ENCODE assay signal across 15 cellular contexts in genomic region chr17:65855245-65855644, GRCh38.
DNase-seq lines count a peak whose midpoint lies in the region; ATAC-seq and TF ChIP-seq lines count a peak whose summit lies in the region.
"Had no signal": no experiment of that assay in that cellular context is flagged by ENCODE, and none has a peak within 500 bp of the region (broad histone marks: within the 10 kb centered on the region; RNA-seq: fewer than 3 reads in every experiment).

No MANE protein-coding gene starts in this region.

- BruUV-seq in mammary epithelial cell (replicated peaks; lab: Mats Ljungman, UMichigan), result no TSS peak

- ATAC-seq in Right ventricle myocardium superior (ENCODE audit: poor library complexity) (no peak), HG02798 (IDR thresholded peaks at IDR 0.05; ENCODE audit: poor library complexity, unreplicated experiment) (no peak)
- ATAC-seq: activated CD8-positive, alpha-beta T cell treated with anti-CD3 and anti-CD28 coated beads, Interleukin-2, amount 10 ng/mL, durations not matched to agents 7 days and 5 days had no signal

- dilution Hi-C loops in mammary epithelial cell (cut with HindIII; ENCODE audit: low sequenced_read_pairs), result no loop called here

- peak overlapping the region; percentile 38 for H3K4me2 ChIP-seq in mammary epithelial cell (ENCODE audit: insufficient read depth, low read depth, low read length)

- H2AFZ ChIP-seq in mammary epithelial cell (ENCODE audit: low read depth, low read length), result peak overlapping the region; percentile 30

- H3K79me2 ChIP-seq in mammary epithelial cell (ENCODE audit: insufficient read depth, low read length), result no peaks in the 10 kb centered on the region

- no peak overlapping the region for H3K9ac ChIP-seq in mammary epithelial cell (ENCODE audit: insufficient read depth, low read length)

- peak; percentile 91 for DNase-seq in A172 (ENCODE audit: low spot score)
- peak; percentile 31 for DNase-seq in HS-5 (ENCODE audit: low read depth)
- DNase-seq in mammary epithelial cell, result peak; percentile 92
- peak; percentile 43 for DNase-seq in iris pigment epithelial cell (ENCODE audit: low read depth)
- DNase-seq in DMS79 (lab: John Stamatoyannopoulos, UW), result no peak
- no peak for DNase-seq in Right ventricle myocardium superior
- DNase-seq in SK-N-DZ (ENCODE audit: low spot score), result no peak
- DNase-seq: activated CD8-positive, alpha-beta T cell treated with anti-CD3 and anti-CD28 coated beads, Interleukin-2, amount 10 ng/mL, durations not matched to agents 7 days and 5 days; activated effector memory CD4-positive, alpha-beta T cell treated with anti-CD3 and anti-CD28 coated beads, Interleukin-2, amount 50 U/mL, for 16 hours; brain microvascular endothelial cell; Karpas-422; NCI-H1930; NCI-H526 treated with DMSO at 0.1 percent for 48 hours had no signal

- H3K36me3 ChIP-seq in mammary epithelial cell (ENCODE audit: insufficient read depth, low read length), result no peaks in the 10 kb centered on the region
- H3K36me3 ChIP-seq: brain microvascular endothelial cell, tibial nerve had no signal

- CTCF ChIA-PET in mammary epithelial cell (lab: Charles Lee; ENCODE audit: low non-redundant PET), result interaction anchor here (0.6 kb wide), 1 partner anchor 636 kb away, joined by 4 read pairs; no protein-coding TSS in a partner anchor

- 8% methylated on average over 2 of the region's 2 CpGs for WGBS in mammary epithelial cell (ENCODE audit: low coverage, missing lambda C conversion rate)

- no peaks in the 10 kb centered on the region for H3K9me3 ChIP-seq in mammary epithelial cell (replicated peaks; ENCODE audit: insufficient read depth, low read length)
- H3K9me3 ChIP-seq: tibial nerve had no signal

- intact Hi-C loops in mammary epithelial cell (cut with micrococcal nuclease), result no loop called here
- intact Hi-C loops in Right ventricle myocardium superior (cut with DNase I), result no loop called here

- H4K20me1 ChIP-seq in mammary epithelial cell (ENCODE audit: insufficient read depth, low read length), result no peaks in the 10 kb centered on the region

- in situ Hi-C loops in mammary epithelial cell (cut with MboI; ENCODE audit: low sequenced_read_pairs in 2 of 2), result no loop called here

- H3K4me3 ChIP-seq in mammary epithelial cell (replicated peaks in 1 of 3; ENCODE audit: insufficient read depth in 1 of 3, low read depth in 2 of 3, low read length in 3 of 3), result no peak overlapping the region
- H3K4me3 ChIP-seq: tibial nerve had no signal

- TF ChIP-seq CTCF in mammary epithelial cell (conservative IDR thresholded peaks at IDR 0.05 in 1 of 2, IDR thresholded peaks at IDR 0.05 in 1 of 2; ENCODE audit: extremely low read depth in 1 of 2, insufficient read depth in 1 of 2, low read depth in 1 of 2, low read length in 2 of 2), result no peak

- H3K27ac ChIP-seq in mammary epithelial cell (ENCODE audit: insufficient read depth, low read depth, low read length), result no peak overlapping the region
- H3K27ac ChIP-seq: brain microvascular endothelial cell, tibial nerve had no signal

- H3K27me3 ChIP-seq in mammary epithelial cell (ENCODE audit: insufficient read depth, low read length), result no peaks in the 10 kb centered on the region
- H3K27me3 ChIP-seq: brain microvascular endothelial cell, tibial nerve had no signal

- H3K4me1 ChIP-seq in mammary epithelial cell (ENCODE audit: insufficient read depth, low read length), result peaks cover 10% of the 10 kb centered on the region
- H3K4me1 ChIP-seq: tibial nerve had no signal

Comparison
In these comparisons a context has a peak if more than half of its experiments do, and no peak if none do; other contexts are left out.
1. DNase-seq: peak in A172 (single experiment), HS-5 (single experiment), mammary epithelial cell (single experiment) and iris pigment epithelial cell (single experiment); none in DMS79 (single experiment), Right ventricle myocardium superior (single experiment) and SK-N-DZ (single experiment).